Comparison of ENCODE assay signal across 2 cellular contexts in genomic region chr1:3172431-3173112, GRCh38.
TF ChIP-seq lines count a peak whose summit lies in the region.

No MANE protein-coding gene starts in this region.

TF ChIP-seq in IMR-90, 13 proteins besides CTCF, POLR2A, EP300 and RAD21:
- TF ChIP-seq MXI1 (IDR thresholded peaks at IDR 0.05; ENCODE audit: borderline replicate concordance, low read depth, low read length), result no peak
- no peak for TF ChIP-seq MAFK (IDR thresholded peaks at IDR 0.05; ENCODE audit: low read depth, low read length)
- no peak for TF ChIP-seq NFE2L2 (IDR thresholded peaks at IDR 0.05; ENCODE audit: low read depth, low read length)
- no peak for TF ChIP-seq CHD1 (IDR thresholded peaks at IDR 0.05; ENCODE audit: low read depth, low read length)
- no peak for TF ChIP-seq CEBPB (IDR thresholded peaks at IDR 0.05; ENCODE audit: low read depth, low read length)
- no peak for TF ChIP-seq BHLHE40 (IDR thresholded peaks at IDR 0.05; ENCODE audit: low read depth, low read length)
- TF ChIP-seq RCOR1 (IDR thresholded peaks at IDR 0.05; ENCODE audit: insufficient replicate concordance, low read length), result no peak

TF ChIP-seq in SK-N-SH, 30 proteins besides CTCF, POLR2A, EP300 and RAD21:
- no peak for TF ChIP-seq USF2 (IDR thresholded peaks at IDR 0.05; ENCODE audit: borderline replicate concordance, low read depth, low read length)
